8 cellular contexts compared by ENCODE assay signal in the genomic region with DNA sequence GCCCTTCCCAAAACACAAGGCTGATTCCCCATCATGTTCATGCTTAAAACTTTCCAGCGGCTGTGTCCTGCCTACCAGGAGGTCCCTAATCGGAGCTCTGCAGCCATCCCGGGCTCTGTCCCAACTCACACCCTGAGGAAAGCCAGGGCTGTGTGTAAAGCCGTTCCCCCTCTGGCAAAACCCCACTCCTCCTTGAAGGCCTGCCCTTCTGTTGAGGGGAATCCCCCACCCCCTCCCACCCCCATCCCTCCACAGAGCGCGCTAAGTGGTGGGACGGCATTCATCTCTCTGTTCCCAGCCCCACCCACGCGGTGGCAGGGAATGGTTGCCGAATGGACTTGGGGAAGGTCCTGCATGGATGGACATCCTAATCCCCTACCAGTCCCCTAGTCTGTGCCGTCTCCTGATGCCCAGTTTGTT. TPM values are rescaled to one million over a fixed set of nuclear protein-coding genes. Genes with fewer than 3 reads are reported as not detected.
DNase-seq lines count a peak whose midpoint lies in the region; ATAC-seq and TF ChIP-seq lines count a peak whose summit lies in the region.

No MANE protein-coding gene starts in this region.

- peak overlapping the region; percentile 69 for H3K4me3 Mint-ChIP-seq in CD4-positive, alpha-beta T cell

- H3K36me3 ChIP-seq in Peyer's patch: peaks cover 0 to 4% (median 0%) of the 10 kb centered on the region in 3 donors
- H3K36me3 ChIP-seq in esophagus (ENCODE audit: control insufficient read depth in 2 of 2, insufficient read depth in 2 of 2, low read length in 1 of 2): peaks cover 2 to 8% of the 10 kb centered on the region in 2 donors
- peaks cover 17% of the 10 kb centered on the region for H3K36me3 ChIP-seq in neutrophil

- CTCF ChIA-PET in CD4-positive, alpha-beta T cell (lab: Charles Lee): no interaction called here

- H3K4me3 ChIP-seq in Peyer's patch (peak overlapping the region; percentile 77 to 84 (median 80)), esophagus (ENCODE audit: low read depth in 1 of 2, low read length in 2 of 2) (peak overlapping the region; percentile 72 to 91), neutrophil (ENCODE audit: low read depth in 1 of 2, low read length in 1 of 2) (peak overlapping the region; percentile 92 to 95)

- H3K9me3 Mint-ChIP-seq in CD4-positive, alpha-beta T cell: no peaks in the 10 kb centered on the region

- DNase-seq in CD4-positive, alpha-beta T cell: no peak
- DNase-seq in Peyer's patch: no peak
- DNase-seq in DMS 273 (lab: John Stamatoyannopoulos, UW; ENCODE audit: unreplicated experiment): no peak
- DNase-seq in central memory CD4-positive, alpha-beta T cell: no peak
- no peak for DNase-seq in germinal center (ENCODE audit: low spot score)

- no peak for TF ChIP-seq POLR2A in Peyer's patch (IDR thresholded peaks at IDR 0.05)

- no peaks in the 10 kb centered on the region for H3K9me3 ChIP-seq in CD4-positive, alpha-beta T cell (ENCODE audit: control insufficient read depth, low read length)
- H3K9me3 ChIP-seq in Peyer's patch (no peaks in the 10 kb centered on the region), esophagus (ENCODE audit: control insufficient read depth in 2 of 2, insufficient read depth in 1 of 2, low read depth in 1 of 2, low read length in 1 of 2) (no peaks in the 10 kb centered on the region), neutrophil (no peaks in the 10 kb centered on the region)

- WGBS in esophagus, 2 donors: 50 to 55% methylated on average over 11 of the region's 11 CpGs

- no peak overlapping the region for H3K27ac Mint-ChIP-seq in CD4-positive, alpha-beta T cell

- peaks cover 0 to 39% (median 2%) of the 10 kb centered on the region in 4 donors for H3K4me1 ChIP-seq in Peyer's patch
- H3K4me1 ChIP-seq in esophagus (ENCODE audit: control insufficient read depth in 2 of 2, insufficient read depth in 2 of 2, low read length in 1 of 2): peaks cover 0 to 13% of the 10 kb centered on the region in 2 donors
- H3K4me1 ChIP-seq in neutrophil (ENCODE audit: control insufficient read depth in 1 of 2, insufficient read depth in 1 of 2, low read depth in 1 of 2, low read length in 1 of 2): peaks cover 47 to 52% of the 10 kb centered on the region in 2 experiments

- peaks cover 32% of the 10 kb centered on the region for H3K4me1 Mint-ChIP-seq in CD4-positive, alpha-beta T cell (ENCODE audit: low read depth)

- intact Hi-C loops in CD4-positive, alpha-beta T cell (cut with DNase I, micrococcal nuclease): loop anchor here in 1 of 2 experiments (2.0 to 5.0 kb wide), 4 partner anchors 52 to 402 kb away; partner anchors contain the start of gene STYXL1

- ATAC-seq in CD4-positive, alpha-beta T cell (ENCODE audit: poor library complexity): no peak
- ATAC-seq in GM21515 (IDR thresholded peaks at IDR 0.05; ENCODE audit: unreplicated experiment): no peak

- no peak for TF ChIP-seq CTCF in CD4-positive, alpha-beta T cell (IDR thresholded peaks at IDR 0.05)
- TF ChIP-seq CTCF in Peyer's patch (IDR thresholded peaks at IDR 0.05): no peak
- TF ChIP-seq CTCF in neutrophil (IDR thresholded peaks at IDR 0.05): no peak

- peaks cover 19% of the 10 kb centered on the region for H3K36me3 Mint-ChIP-seq in CD4-positive, alpha-beta T cell (ENCODE audit: low read depth)

- no peaks in the 10 kb centered on the region for H3K27me3 ChIP-seq in CD4-positive, alpha-beta T cell (ENCODE audit: control insufficient read depth, insufficient read depth, low read length)
- no peaks in the 10 kb centered on the region for H3K27me3 ChIP-seq in Peyer's patch
- H3K27me3 ChIP-seq in esophagus (ENCODE audit: control insufficient read depth in 1 of 2, insufficient read depth in 2 of 2, low read length in 2 of 2): no peaks in the 10 kb centered on the region
- H3K27me3 ChIP-seq in neutrophil: no peaks in the 10 kb centered on the region

- POLR2A ChIA-PET in CD4-positive, alpha-beta T cell (lab: Charles Lee): interaction anchor here (0.8 to 4.7 kb wide), 2 partner anchors 80 to 171 kb away, joined by 3 to 30 read pairs; partner anchors contain the start of gene POR

- no peak overlapping the region for H3K27ac ChIP-seq in CD4-positive, alpha-beta T cell (ENCODE audit: low read depth, low read length)
- H3K27ac ChIP-seq in Peyer's patch (peak overlapping the region; percentile 50 to 97 (median 88)), esophagus (ENCODE audit: low read depth in 2 of 2, low read length in 1 of 2) (peak overlapping the region; percentile 84 to 91), neutrophil (peak overlapping the region; percentile 97)

- no peaks in the 10 kb centered on the region for H3K27me3 Mint-ChIP-seq in CD4-positive, alpha-beta T cell

RNA-seq across cellular contexts. Expression of gene TMEM120A, which starts 0.7 kb away (rescaled TPM):
- total RNA-seq in CD4-positive, alpha-beta T cell: 10 to 100 TPM in 1 of 2 experiments, 1 to 10 TPM in 1; 10.0 to 10.8 TPM
- 100 to 1,000 TPM in 2 of 4 donors, 10 to 100 TPM in 2; 62.7 to 116 (median 101) TPM for total RNA-seq in Peyer's patch
- 10 to 100 TPM; 43.8 to 51.0 TPM for polyA plus RNA-seq in esophagus

RNA-seq across cellular contexts. Expression of gene STYXL1, which starts 52.7 kb away (rescaled TPM):
- 1 to 10 TPM; 8.4 to 8.5 TPM for total RNA-seq in CD4-positive, alpha-beta T cell
- total RNA-seq in Peyer's patch: 10 to 100 TPM; 14.2 to 42.9 (median 29.5) TPM
- 10 to 100 TPM; 38.5 to 60.5 TPM for polyA plus RNA-seq in esophagus

RNA-seq across cellular contexts. Expression of gene MDH2, which starts 52.8 kb away (rescaled TPM):
- 10 to 100 TPM; 66.4 to 68.3 TPM for total RNA-seq in CD4-positive, alpha-beta T cell
- 100 to 1,000 TPM in 3 of 4 donors, 10 to 100 TPM in 1; 52.0 to 179 (median 139) TPM for total RNA-seq in Peyer's patch
- 100 to 1,000 TPM in 1 of 2 donors, 10 to 100 TPM in 1; 39.3 to 144 TPM for polyA plus RNA-seq in esophagus

Comparison
In these comparisons a context has a peak if more than half of its experiments do, and no peak if none do; other contexts are left out.
1. RNA of gene TMEM120A, which starts 0.7 kb away (total RNA-seq): 62.7 to 116 TPM in Peyer's patch; 10.0 to 10.8 TPM in CD4-positive, alpha-beta T cell; every median in the first group is over 4 times any median in the second.
2. Peak in every context shown above with its lines, with median percentiles within 50 percentile points of each other: H3K4me3 ChIP-seq.